In genomic region chr1:53888716-53889115, GRCh38 we compare ENCODE assay signal across 9 cellular contexts. TPM values are rescaled to one million over a fixed set of nuclear protein-coding genes. Genes with fewer than 3 reads are reported as not detected.
DNase-seq lines count a peak whose midpoint lies in the region; ATAC-seq and TF ChIP-seq lines count a peak whose summit lies in the region.
"Had no signal": no experiment of that assay in that cellular context is flagged by ENCODE, and none has a peak within 500 bp of the region (broad histone marks: within the 10 kb centered on the region; RNA-seq: fewer than 3 reads in every experiment).

No MANE protein-coding gene starts in this region.

- H3K27me3 ChIP-seq in iPS-15b (ENCODE audit: control insufficient read depth, insufficient read depth, low read length) = no peaks in the 10 kb centered on the region

- 44 to 56% methylated on average over 1 of the region's 1 CpG for WGBS in lower leg skin, 2 donors

- peaks cover 12% of the 10 kb centered on the region for H3K36me3 Mint-ChIP-seq in activated T-helper 1 cell treated with anti-CD3 and anti-CD28 coated beads, Interleukin-12 subunit alpha, Interleukin-12 subunit beta, Interleukin-2, Interleukin-4 antibody, amounts not matched to agents 30 ng/mL and 10 ng/mL and 1 ng/mL, durations not matched to agents 14 hours and 24 hours and 36 hours (ENCODE audit: low read depth)
- peaks cover 2 to 7% of the 10 kb centered on the region in 2 donors for H3K36me3 Mint-ChIP-seq in stimulated activated naive B cell treated with anti-CD40 and anti-IgM and Interleukin-4, amounts not matched to agents 10 μg/mL and 1 μg/mL and 100 μg/mL, for 72 hours

- no peaks in the 10 kb centered on the region for H3K27me3 Mint-ChIP-seq in activated T-helper 1 cell treated with anti-CD3 and anti-CD28 coated beads, Interleukin-12 subunit alpha, Interleukin-12 subunit beta, Interleukin-2, Interleukin-4 antibody, amounts not matched to agents 30 ng/mL and 10 ng/mL and 1 ng/mL, durations not matched to agents 14 hours and 24 hours and 36 hours (ENCODE audit: insufficient read depth)
- H3K27me3 Mint-ChIP-seq in stimulated activated naive B cell treated with anti-CD40 and anti-IgM and Interleukin-4, amounts not matched to agents 10 μg/mL and 1 μg/mL and 100 μg/mL, for 72 hours = no peaks in the 10 kb centered on the region

- ATAC-seq in stimulated activated naive B cell treated with anti-CD40 and anti-IgM and Interleukin-4, amounts not matched to agents 10 μg/mL and 1 μg/mL and 100 μg/mL, for 72 hours (replicated peaks) = no peak
- no peak for ATAC-seq in HG03571 (IDR thresholded peaks at IDR 0.05; ENCODE audit: unreplicated experiment)

- no peak overlapping the region for H3K9ac ChIP-seq in iPS-15b (ENCODE audit: low read depth, low read length)

- H3K27ac Mint-ChIP-seq in activated T-helper 1 cell treated with anti-CD3 and anti-CD28 coated beads, Interleukin-12 subunit alpha, Interleukin-12 subunit beta, Interleukin-2, Interleukin-4 antibody, amounts not matched to agents 30 ng/mL and 10 ng/mL and 1 ng/mL, durations not matched to agents 14 hours and 24 hours and 36 hours = peak overlapping the region; percentile 89
- peak overlapping the region; percentile 98 for H3K27ac Mint-ChIP-seq in stimulated activated naive B cell treated with anti-CD40 and anti-IgM and Interleukin-4, amounts not matched to agents 10 μg/mL and 1 μg/mL and 100 μg/mL, for 72 hours

- no peaks in the 10 kb centered on the region for H3K9me3 ChIP-seq in iPS-15b (ENCODE audit: control insufficient read depth, insufficient read depth, low read length)

- H3K9me3 Mint-ChIP-seq in activated T-helper 1 cell treated with anti-CD3 and anti-CD28 coated beads, Interleukin-12 subunit alpha, Interleukin-12 subunit beta, Interleukin-2, Interleukin-4 antibody, amounts not matched to agents 30 ng/mL and 10 ng/mL and 1 ng/mL, durations not matched to agents 14 hours and 24 hours and 36 hours = no peaks in the 10 kb centered on the region
- H3K9me3 Mint-ChIP-seq in stimulated activated naive B cell treated with anti-CD40 and anti-IgM and Interleukin-4, amounts not matched to agents 10 μg/mL and 1 μg/mL and 100 μg/mL, for 72 hours = no peaks in the 10 kb centered on the region

- DNase-seq in DMS53 (lab: John Stamatoyannopoulos, UW) = peak; percentile 65
- no peak for DNase-seq in DMS53 treated with DMSO at 0.1 percent for 48 hours (lab: John Stamatoyannopoulos, UW; ENCODE audit: unreplicated experiment)
- no peak for DNase-seq in activated T-helper 1 cell treated with anti-CD3 and anti-CD28 coated beads, Interleukin-12 subunit alpha, Interleukin-12 subunit beta, Interleukin-2, Interleukin-4 antibody, amounts not matched to agents 30 ng/mL and 10 ng/mL and 1 ng/mL, durations not matched to agents 14 hours and 24 hours and 36 hours (ENCODE audit: low spot score)
- no peak for DNase-seq in stimulated activated naive B cell treated with anti-CD40 and anti-IgM and Interleukin-4, amounts not matched to agents 10 μg/mL and 1 μg/mL and 100 μg/mL, for 72 hours
- DNase-seq in stimulated activated naive CD4-positive, alpha-beta T cell (lab: John Stamatoyannopoulos, UW) = no peak
- no peak for DNase-seq in lower leg skin (ENCODE audit: low spot score in 2 of 2)
- DNase-seq: 8988T had no signal

- H3K4me3 Mint-ChIP-seq in activated T-helper 1 cell treated with anti-CD3 and anti-CD28 coated beads, Interleukin-12 subunit alpha, Interleukin-12 subunit beta, Interleukin-2, Interleukin-4 antibody, amounts not matched to agents 30 ng/mL and 10 ng/mL and 1 ng/mL, durations not matched to agents 14 hours and 24 hours and 36 hours = peak overlapping the region; percentile 98
- H3K4me3 Mint-ChIP-seq in stimulated activated naive B cell treated with anti-CD40 and anti-IgM and Interleukin-4, amounts not matched to agents 10 μg/mL and 1 μg/mL and 100 μg/mL, for 72 hours = peak overlapping the region; percentile 91 to 98

- no peak for TF ChIP-seq POLR2A in lower leg skin (IDR thresholded peaks at IDR 0.05)

- peaks cover 26% of the 10 kb centered on the region for H3K4me1 Mint-ChIP-seq in activated T-helper 1 cell treated with anti-CD3 and anti-CD28 coated beads, Interleukin-12 subunit alpha, Interleukin-12 subunit beta, Interleukin-2, Interleukin-4 antibody, amounts not matched to agents 30 ng/mL and 10 ng/mL and 1 ng/mL, durations not matched to agents 14 hours and 24 hours and 36 hours (ENCODE audit: low read depth)
- peaks cover 20 to 32% of the 10 kb centered on the region in 2 donors for H3K4me1 Mint-ChIP-seq in stimulated activated naive B cell treated with anti-CD40 and anti-IgM and Interleukin-4, amounts not matched to agents 10 μg/mL and 1 μg/mL and 100 μg/mL, for 72 hours

- H3K4me3 ChIP-seq in iPS-15b (ENCODE audit: low read depth, low read length) (peak overlapping the region; percentile 95), lower leg skin (ENCODE audit: low read depth, poor library complexity, severe bottlenecking) (no peak overlapping the region)

- TF ChIP-seq CTCF in lower leg skin (IDR thresholded peaks at IDR 0.05) = no peak

- H3K4me1 ChIP-seq in iPS-15b (ENCODE audit: control insufficient read depth, insufficient read depth, low read length) = no peaks in the 10 kb centered on the region

- H3K36me3 ChIP-seq in iPS-15b (ENCODE audit: control insufficient read depth, insufficient read depth, low read length) = peaks cover 3% of the 10 kb centered on the region

- intact Hi-C loops in activated T-helper 1 cell treated with anti-CD3 and anti-CD28 coated beads, Interleukin-12 subunit alpha, Interleukin-12 subunit beta, Interleukin-2, Interleukin-4 antibody, amounts not matched to agents 30 ng/mL and 10 ng/mL and 1 ng/mL, durations not matched to agents 14 hours and 24 hours and 36 hours (cut with micrococcal nuclease) = loop anchor here (1.0 to 2.0 kb wide), 4 partner anchors 31 to 518 kb away; partner anchors contain the start of genes IFT25 and SSBP3
- intact Hi-C loops in lower leg skin (cut with DNase I; ENCODE audit: low total_unique reads) = no loop called here

RNA-seq across cellular contexts. Expression of gene YIPF1, which starts 0.9 kb away (rescaled TPM):
- total RNA-seq in activated T-helper 1 cell treated with anti-CD3 and anti-CD28 coated beads, Interleukin-12 subunit alpha, Interleukin-12 subunit beta, Interleukin-2, Interleukin-4 antibody, amounts not matched to agents 30 ng/mL and 10 ng/mL and 1 ng/mL, durations not matched to agents 14 hours and 24 hours and 36 hours = 14.7 and 15.2 TPM in 2 replicates
- 10 to 100 TPM; 11.7 to 30.0 (median 19.5) TPM for total RNA-seq in lower leg skin

RNA-seq across cellular contexts. Expression of gene DIO1, which starts 5.3 kb away (rescaled TPM):
- total RNA-seq in activated T-helper 1 cell treated with anti-CD3 and anti-CD28 coated beads, Interleukin-12 subunit alpha, Interleukin-12 subunit beta, Interleukin-2, Interleukin-4 antibody, amounts not matched to agents 30 ng/mL and 10 ng/mL and 1 ng/mL, durations not matched to agents 14 hours and 24 hours and 36 hours = not detected in 2 replicates
- not detected for total RNA-seq in lower leg skin

RNA-seq across cellular contexts. Expression of gene NDC1, which starts 50.6 kb away (rescaled TPM):
- 33.2 and 38.2 TPM in 2 replicates for total RNA-seq in activated T-helper 1 cell treated with anti-CD3 and anti-CD28 coated beads, Interleukin-12 subunit alpha, Interleukin-12 subunit beta, Interleukin-2, Interleukin-4 antibody, amounts not matched to agents 30 ng/mL and 10 ng/mL and 1 ng/mL, durations not matched to agents 14 hours and 24 hours and 36 hours
- total RNA-seq in lower leg skin = 10 to 100 TPM in 2 of 4 donors, 1 to 10 TPM in 2; 6.8 to 13.3 (median 11.1) TPM

RNA-seq across cellular contexts. Expression of gene IFT25, which starts 56.8 kb away (rescaled TPM):
- 50.2 and 52.6 TPM in 2 replicates for total RNA-seq in activated T-helper 1 cell treated with anti-CD3 and anti-CD28 coated beads, Interleukin-12 subunit alpha, Interleukin-12 subunit beta, Interleukin-2, Interleukin-4 antibody, amounts not matched to agents 30 ng/mL and 10 ng/mL and 1 ng/mL, durations not matched to agents 14 hours and 24 hours and 36 hours
- 10 to 100 TPM in 3 of 4 donors, 1 to 10 TPM in 1; 9.9 to 19.2 (median 12.4) TPM for total RNA-seq in lower leg skin

RNA-seq across cellular contexts. Expression of gene LRRC42, which starts 57.4 kb away (rescaled TPM):
- total RNA-seq in activated T-helper 1 cell treated with anti-CD3 and anti-CD28 coated beads, Interleukin-12 subunit alpha, Interleukin-12 subunit beta, Interleukin-2, Interleukin-4 antibody, amounts not matched to agents 30 ng/mL and 10 ng/mL and 1 ng/mL, durations not matched to agents 14 hours and 24 hours and 36 hours = 30.7 and 32.8 TPM in 2 replicates
- 10 to 100 TPM; 20.1 to 36.3 (median 24.4) TPM for total RNA-seq in lower leg skin
